13 cellular contexts compared by ENCODE assay signal in genomic region chr13:101916758-101917474, GRCh38.
A peak's percentile ranks its signal among the peaks of the same experiment; 100 is the strongest.
DNase-seq lines count a peak whose midpoint lies in the region; ATAC-seq, FAIRE-seq and TF ChIP-seq lines count a peak whose summit lies in the region.
"Had no signal": no experiment of that assay in that cellular context is flagged by ENCODE, and none has a peak within 500 bp of the region (broad histone marks: within the 10 kb centered on the region; RNA-seq: fewer than 3 reads in every experiment).

No MANE protein-coding gene starts in this region.

- peak overlapping the region; percentile 67 for H3K4me2 ChIP-seq in astrocyte (ENCODE audit: low read length)

- H3K9me3 ChIP-seq in astrocyte (ENCODE audit: insufficient read depth, low read depth, low read length) (no peaks in the 10 kb centered on the region), iPS-20b (ENCODE audit: insufficient read depth, low read depth, low read length) (no peaks in the 10 kb centered on the region)

- no peak overlapping the region for H3K9ac ChIP-seq in astrocyte (ENCODE audit: low read length)
- H3K9ac ChIP-seq in iPS-20b (ENCODE audit: low read depth, low read length) = no peak overlapping the region

- no peaks in the 10 kb centered on the region for H4K20me1 ChIP-seq in astrocyte (ENCODE audit: insufficient read depth, low read length)

- H3K27me3 ChIP-seq in astrocyte (ENCODE audit: insufficient read depth, low read length) (peaks cover 58% of the 10 kb centered on the region), iPS-20b (ENCODE audit: insufficient read depth, low read length) (peaks cover 89% of the 10 kb centered on the region)

- peaks cover 2% of the 10 kb centered on the region for H3K4me1 Mint-ChIP-seq in astrocyte (ENCODE audit: low read depth, unreplicated experiment)
- no peaks in the 10 kb centered on the region for H3K4me1 Mint-ChIP-seq in stimulated activated memory B cell treated with anti-CD40 and anti-IgM and Interleukin-4, amounts not matched to agents 10 μg/mL and 1 μg/mL and 100 μg/mL, for 72 hours

- H3K27ac ChIP-seq in astrocyte (ENCODE audit: low read depth, low read length) (no peak overlapping the region), iPS-20b (ENCODE audit: low read length) (no peak overlapping the region)

- DNase-seq in NCI-H1436 (lab: John Stamatoyannopoulos, UW) (peak; percentile 40), NCI-H1436 treated with DMSO at 0.1 percent for 48 hours (lab: John Stamatoyannopoulos, UW) (no peak), astrocyte (ENCODE audit: low read depth) (no peak)
- DNase-seq in central memory CD4-positive, alpha-beta T cell = no peak
- DNase-seq in activated T-cell treated with anti-CD3 and anti-CD28 coated beads, Interleukin-2, amount 50 U/mL, for 48 hours = no peak
- DNase-seq: ACHN, Kasumi-1, OCI-M1 had no signal

- no peaks in the 10 kb centered on the region for H3K4me1 ChIP-seq in astrocyte (ENCODE audit: insufficient read depth, low read length)
- peaks cover 4% of the 10 kb centered on the region; the same call in 1 of the 2 replicates for H3K4me1 ChIP-seq in iPS-20b (ENCODE audit: insufficient read depth, low read length)

- peaks cover 60% of the 10 kb centered on the region for H3K27me3 Mint-ChIP-seq in astrocyte (ENCODE audit: low read depth, unreplicated experiment)
- peaks cover 34% of the 10 kb centered on the region for H3K27me3 Mint-ChIP-seq in stimulated activated memory B cell treated with anti-CD40 and anti-IgM and Interleukin-4, amounts not matched to agents 10 μg/mL and 1 μg/mL and 100 μg/mL, for 72 hours

- H3K36me3 ChIP-seq in astrocyte (ENCODE audit: insufficient read depth, low read length) (no peaks in the 10 kb centered on the region), iPS-20b (ENCODE audit: insufficient read depth, low read depth, low read length) (no peaks in the 10 kb centered on the region)

- no peak overlapping the region for H2AFZ ChIP-seq in astrocyte (ENCODE audit: low read depth, low read length)

- no peak overlapping the region for H3K4me3 Mint-ChIP-seq in astrocyte (ENCODE audit: unreplicated experiment)
- no peak overlapping the region for H3K4me3 Mint-ChIP-seq in stimulated activated memory B cell treated with anti-CD40 and anti-IgM and Interleukin-4, amounts not matched to agents 10 μg/mL and 1 μg/mL and 100 μg/mL, for 72 hours

- no peak for FAIRE-seq in astrocyte (lab: Jason Lieb, UNC)
- FAIRE-seq: keratinocyte had no signal

- TF ChIP-seq CTCF in astrocyte (IDR thresholded peaks at IDR 0.05; ENCODE audit: insufficient read depth, low read depth, low read length) = no peak

- peak; percentile 59 for ATAC-seq in stimulated activated memory B cell treated with anti-CD40 and anti-IgM and Interleukin-4, amounts not matched to agents 10 μg/mL and 1 μg/mL and 100 μg/mL, for 72 hours
- ATAC-seq in HG02588 (IDR thresholded peaks at IDR 0.05; ENCODE audit: unreplicated experiment) = no peak

- no peaks in the 10 kb centered on the region for H3K36me3 Mint-ChIP-seq in astrocyte (ENCODE audit: low read depth, unreplicated experiment)
- no peaks in the 10 kb centered on the region for H3K36me3 Mint-ChIP-seq in stimulated activated memory B cell treated with anti-CD40 and anti-IgM and Interleukin-4, amounts not matched to agents 10 μg/mL and 1 μg/mL and 100 μg/mL, for 72 hours

- no peak overlapping the region for H3K27ac Mint-ChIP-seq in astrocyte (ENCODE audit: unreplicated experiment)
- no peak overlapping the region for H3K27ac Mint-ChIP-seq in stimulated activated memory B cell treated with anti-CD40 and anti-IgM and Interleukin-4, amounts not matched to agents 10 μg/mL and 1 μg/mL and 100 μg/mL, for 72 hours
- H3K27ac Mint-ChIP-seq: activated T-helper 2 cell treated with anti-CD3 and anti-CD28 coated beads, Interferon-gamma antibody, Interleukin-2, Interleukin-4, amounts not matched to agents 10 μg/mL and 5 μg/mL and 100 μg/mL, durations not matched to agents 14 hours and 24 hours and 36 hours had no signal

- no peaks in the 10 kb centered on the region for H3K79me2 ChIP-seq in astrocyte (ENCODE audit: insufficient read depth, low read length)

- no peaks in the 10 kb centered on the region for H3K9me3 Mint-ChIP-seq in astrocyte (ENCODE audit: unreplicated experiment)
- H3K9me3 Mint-ChIP-seq in stimulated activated memory B cell treated with anti-CD40 and anti-IgM and Interleukin-4, amounts not matched to agents 10 μg/mL and 1 μg/mL and 100 μg/mL, for 72 hours = no peaks in the 10 kb centered on the region
- H3K9me3 Mint-ChIP-seq: activated T-helper 2 cell treated with anti-CD3 and anti-CD28 coated beads, Interferon-gamma antibody, Interleukin-2, Interleukin-4, amounts not matched to agents 10 μg/mL and 5 μg/mL and 100 μg/mL, durations not matched to agents 14 hours and 24 hours and 36 hours had no signal

- H3K4me3 ChIP-seq in astrocyte (ENCODE audit: insufficient read depth, low read depth, low read length) (no peak overlapping the region), iPS-20b (ENCODE audit: low read length) (peak overlapping the region; percentile 61; the same call in 1 of the 2 replicates)
